Comparison of ENCODE assay signal across 18 cellular contexts in the genomic region with DNA sequence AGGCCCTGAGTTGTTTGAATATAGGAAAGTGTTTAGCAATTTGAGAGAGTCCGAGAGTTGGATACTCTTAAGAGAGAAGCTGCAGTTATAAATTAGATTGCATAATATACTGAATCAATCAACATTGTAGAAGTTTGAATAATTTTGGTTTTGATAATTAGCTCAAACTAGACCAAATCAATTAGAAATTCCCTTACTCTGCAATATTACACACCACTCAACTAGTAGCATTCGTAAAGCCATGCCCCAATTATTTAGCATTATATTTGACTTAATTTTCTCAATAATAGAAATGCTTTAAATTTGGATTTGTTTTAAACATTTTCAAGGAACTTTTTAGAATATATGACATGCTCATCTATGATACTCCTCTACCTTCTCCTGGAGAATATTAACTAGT. TPM values are rescaled to one million over a fixed set of nuclear protein-coding genes. Genes with fewer than 3 reads are reported as not detected.
DNase-seq lines count a peak whose midpoint lies in the region; ATAC-seq, FAIRE-seq and TF ChIP-seq lines count a peak whose summit lies in the region.
"Had no signal": no experiment of that assay in that cellular context is flagged by ENCODE, and none has a peak within 500 bp of the region (broad histone marks: within the 10 kb centered on the region; RNA-seq: fewer than 3 reads in every experiment).

No MANE protein-coding gene starts in this region.

- no peak overlapping the region for H3K18ac ChIP-seq in H1 (ENCODE audit: extremely low read depth, low read length)

- no peak for TF ChIP-seq POLR2A in HepG2 (IDR thresholded peaks at IDR 0.05; ENCODE audit: insufficient read depth in 1 of 2, low read depth in 2 of 2, low read length in 2 of 2)
- TF ChIP-seq POLR2A in right lobe of liver (IDR thresholded peaks at IDR 0.05) = no peak
- no peak for TF ChIP-seq POLR2A in H1 (IDR thresholded peaks at IDR 0.05; ENCODE audit: control extremely low read depth in 1 of 2, low read depth in 2 of 2, low read length in 2 of 2)

- no peaks in the 10 kb centered on the region; the same call in 1 of the 2 replicates for H3K79me1 ChIP-seq in H1 (ENCODE audit: low read depth, low read length)

- no peak for TF ChIP-seq EP300 in HepG2 (IDR thresholded peaks at IDR 0.05; ENCODE audit: low read depth in 2 of 2, low read length in 2 of 2)
- TF ChIP-seq EP300 in HepG2 (CRISPR knock-in tag; IDR thresholded peaks at IDR 0.05; ENCODE audit: borderline replicate concordance) = no peak
- no peak for TF ChIP-seq EP300 in H1 (IDR thresholded peaks at IDR 0.05; ENCODE audit: borderline replicate concordance in 1 of 2, low read depth in 2 of 2, low read length in 2 of 2)

- no peak overlapping the region for H2BK5ac ChIP-seq in H1 (ENCODE audit: low read depth, low read length)

- H3K27me3 ChIP-seq in HepG2 (ENCODE audit: control insufficient read depth in 1 of 2, insufficient read depth in 2 of 2, low read length in 2 of 2) (no peaks in the 10 kb centered on the region), right lobe of liver (no peaks in the 10 kb centered on the region), H1 (replicated peaks in 1 of 4; ENCODE audit: control insufficient read depth in 3 of 4, extremely low read depth in 1 of 4, insufficient read depth in 3 of 4, low read length in 3 of 4) (no peaks in the 10 kb centered on the region), tibial artery (no peaks in the 10 kb centered on the region)

- H4K5ac ChIP-seq in H1 (ENCODE audit: insufficient read length, low read depth, low read length) = no peak overlapping the region

- POLR2A ChIA-PET in HepG2 (lab: Yijun Ruan, JAX) = no interaction called here
- POLR2A ChIA-PET in H1 (lab: Charles Lee; ENCODE audit: partially characterized antibody) = no interaction called here

- H3K23ac ChIP-seq in H1 (ENCODE audit: insufficient read length) = no peak overlapping the region

- H3K4ac ChIP-seq in H1 (replicated peaks; ENCODE audit: insufficient read length, low read depth, low read length) = no peak overlapping the region

- H3K36me3 ChIP-seq in HepG2 (replicated peaks in 1 of 2; ENCODE audit: control insufficient read depth in 1 of 2, insufficient read depth in 2 of 2, low read length in 2 of 2) (peaks cover 0 to 28% of the 10 kb centered on the region in 2 experiments; a peak in 4 of 5 replicates), right lobe of liver (peaks cover 0 to 5% (median 2%) of the 10 kb centered on the region in 4 donors), H1 (ENCODE audit: control insufficient read depth in 2 of 4, insufficient read depth in 4 of 4, low read length in 3 of 4) (peaks cover 0 to 12% (median 0%) of the 10 kb centered on the region in 4 experiments; a peak in 2 of 8 replicates), tibial artery (peaks cover 9 to 33% (median 10%) of the 10 kb centered on the region in 3 donors)

- DNase-seq in HepG2 (ENCODE audit: low spot score) (no peak), right lobe of liver (no peak), H1 (ENCODE audit: low read depth in 1 of 2, low spot score in 2 of 2) (no peak), GM03348 (ENCODE audit: low spot score) (no peak), tibial artery (no peak)
- DNase-seq: 8988T; C1 segment of cervical spinal cord; CD8-positive, alpha-beta memory T cell; DMS153; DND-41; GDM1; GM23248; H9 had no signal

- no peak overlapping the region for H3K9ac ChIP-seq in HepG2 (ENCODE audit: insufficient read depth, low read depth, low read length)
- H3K9ac ChIP-seq in H1 (replicated peaks in 1 of 4; ENCODE audit: extremely low read depth in 1 of 4, low read depth in 3 of 4, low read length in 3 of 4) = no peak overlapping the region
- H3K9ac ChIP-seq: GM23248 had no signal

- H3K14ac ChIP-seq in H1 (ENCODE audit: insufficient read length) = no peak overlapping the region

- H3K79me2 ChIP-seq in HepG2 (ENCODE audit: insufficient read depth, low read length) (no peaks in the 10 kb centered on the region), H1 (ENCODE audit: control insufficient read depth in 1 of 2, insufficient read depth in 2 of 2, low read length in 2 of 2) (0 out of 4 replicates have a peak, but pooled peaks cover 0 to 7% of the 10 kb centered on the region in 2 experiments)

- H3K4me2 ChIP-seq in HepG2 (ENCODE audit: low read depth, low read length) = no peak overlapping the region
- no peak overlapping the region for H3K4me2 ChIP-seq in H1 (ENCODE audit: insufficient read depth in 1 of 2, low read depth in 2 of 2, low read length in 2 of 2)

- no peaks in the 10 kb centered on the region for H3K23me2 ChIP-seq in H1 (ENCODE audit: low read depth, low read length)

- H4K8ac ChIP-seq in H1 (ENCODE audit: extremely low read depth, insufficient read depth, low read length) = no peak overlapping the region

- TF ChIP-seq CTCF in HepG2 (CRISPR knock-in tag; IDR thresholded peaks at IDR 0.05) (no peak), right lobe of liver (IDR thresholded peaks at IDR 0.05) (no peak), H1 (IDR thresholded peaks at IDR 0.05; ENCODE audit: control extremely low read depth in 1 of 3, insufficient read depth in 1 of 3, low read depth in 1 of 3, low read length in 3 of 3) (no peak), tibial artery (IDR thresholded peaks at IDR 0.05) (no peak)

- H2AK5ac ChIP-seq in H1 (ENCODE audit: low read depth, low read length) = no peak overlapping the region

- no peaks in the 10 kb centered on the region for H3K9me3 ChIP-seq in HepG2 (ENCODE audit: low read length)
- H3K9me3 ChIP-seq in right lobe of liver = no peaks in the 10 kb centered on the region
- no peaks in the 10 kb centered on the region for H3K9me3 ChIP-seq in H1 (ENCODE audit: insufficient read depth in 2 of 2, low read depth in 1 of 2, low read length in 1 of 2)
- H3K9me3 ChIP-seq in tibial artery = no peaks in the 10 kb centered on the region

- in situ Hi-C loops in HepG2 (cut with HindIII; ENCODE audit: extremely low pct_ligation_motif_present, low pct_unique_long_range_greater_than_20kb) = no loop called here

- WGBS in HepG2 (ENCODE audit: low lambda C conversion rate) = 97% methylated on average over 2 of the region's 2 CpGs
- WGBS in right lobe of liver (ENCODE audit: insufficient coverage, low coverage, low lambda C conversion rate, missing lambda C conversion rate) = 89% methylated on average over 2 of the region's 2 CpGs
- WGBS in H1 (ENCODE audit: extremely low coverage in 1 of 2, insufficient coverage in 1 of 2, insufficient read length in 1 of 2, insufficient replicate concordance in 2 of 2, low coverage in 1 of 2, low lambda C conversion rate in 2 of 2, missing lambda C conversion rate in 1 of 2), 2 experiments = 94% methylated on average over 2 of the region's 2 CpGs; no CpG with 5 or more reads in 1 of the 2 experiments

- H4K91ac ChIP-seq in H1 (replicated peaks; ENCODE audit: insufficient read length, low read length) = no peak overlapping the region

- FAIRE-seq in HepG2 (lab: Jason Lieb, UNC) = no peak
- FAIRE-seq in G401.6 (lab: Jason Lieb, UNC) = peak; percentile 31
- FAIRE-seq in H1 (lab: Jason Lieb, UNC) = no peak
- FAIRE-seq: GM12891, GM19239 had no signal

- no peak for TF ChIP-seq RAD21 in HepG2 (CRISPR knock-in tag; IDR thresholded peaks at IDR 0.05)
- no peak for TF ChIP-seq RAD21 in H1 (IDR thresholded peaks at IDR 0.05 in 1 of 2, conservative IDR thresholded peaks at IDR 0.05 in 1 of 2; ENCODE audit: low read depth in 2 of 2, low read length in 2 of 2)

- H2BK12ac ChIP-seq in H1 (ENCODE audit: low read depth, low read length) = no peak overlapping the region

- no peak overlapping the region for H2BK15ac ChIP-seq in H1 (ENCODE audit: low read length)

- BruUV-seq in HepG2 (replicated peaks; lab: Mats Ljungman, UMichigan) = no TSS peak

- CTCF ChIA-PET in HepG2 (lab: Yijun Ruan, JAX; ENCODE audit: low intra/inter-chr PET ratio, low total read pairs) = no interaction called here
- CTCF ChIA-PET in H1 (lab: Charles Lee; ENCODE audit: partially characterized antibody) = interaction anchor here (0.7 to 1.0 kb wide), 5 partner anchors 10 to 324 kb away, joined by 3 read pairs; no protein-coding TSS in a partner anchor

- H2AFZ ChIP-seq in HepG2 (ENCODE audit: low read length) (no peak overlapping the region), H1 (ENCODE audit: low read length) (no peak overlapping the region)
- H2AFZ ChIP-seq: GM23248 had no signal

- H2BK20ac ChIP-seq in H1 (ENCODE audit: low read length) = no peak overlapping the region

- no peaks in the 10 kb centered on the region for H3K4me1 ChIP-seq in HepG2 (ENCODE audit: insufficient read depth, low read length)
- H3K4me1 ChIP-seq in right lobe of liver = no peaks in the 10 kb centered on the region
- peaks cover 0 to 11% (median 3%) of the 10 kb centered on the region in 4 experiments; a peak in 3 of 7 replicates for H3K4me1 ChIP-seq in H1 (replicated peaks in 1 of 4; ENCODE audit: control insufficient read depth in 3 of 4, insufficient read depth in 4 of 4, low read length in 3 of 4)
- H3K4me1 ChIP-seq in tibial artery = no peaks in the 10 kb centered on the region

- intact Hi-C loops in HepG2 (cut with micrococcal nuclease; ENCODE audit: unreplicated experiment) = loop anchor here (10.0 kb wide), 1 partner anchor 233 kb away; no protein-coding TSS in a partner anchor
- intact Hi-C loops in right lobe of liver (cut with DNase I) = no loop called here
- intact Hi-C loops in tibial artery (cut with DNase I; ENCODE audit: low total_unique reads) = no loop called here

- H3K56ac ChIP-seq in H1 (replicated peaks; ENCODE audit: insufficient read length, low read depth, low read length) = no peak overlapping the region

- ATAC-seq in HepG2 (no peak), right lobe of liver (no peak), GM18502 (IDR thresholded peaks at IDR 0.05; ENCODE audit: poor library complexity, unreplicated experiment) (no peak)
- ATAC-seq: HCT116 had no signal

- no peak overlapping the region for H2BK120ac ChIP-seq in H1 (replicated peaks; ENCODE audit: low read depth, low read length)

- no peaks in the 10 kb centered on the region for H4K20me1 ChIP-seq in HepG2 (ENCODE audit: insufficient read depth, low read length)
- no peaks in the 10 kb centered on the region for H4K20me1 ChIP-seq in H1 (replicated peaks in 1 of 2; ENCODE audit: control insufficient read depth in 1 of 2, insufficient read depth in 2 of 2, low read length in 2 of 2)

- H3K4me3 ChIP-seq in HepG2 (replicated peaks in 1 of 3; ENCODE audit: insufficient read depth in 1 of 3, low read depth in 2 of 3, low read length in 3 of 3) (no peak overlapping the region), right lobe of liver (no peak overlapping the region), H1 (ENCODE audit: extremely low read depth in 1 of 4, insufficient read depth in 2 of 4, low read depth in 3 of 4, low read length in 4 of 4) (no peak overlapping the region), tibial artery (no peak overlapping the region)
- H3K4me3 ChIP-seq: GM23248 had no signal

- H3K27ac ChIP-seq in HepG2 (ENCODE audit: extremely low read length, insufficient read depth, low read length) (no peak overlapping the region), right lobe of liver (no peak overlapping the region), H1 (ENCODE audit: low read depth, low read length) (no peak overlapping the region), tibial artery (no peak overlapping the region)
- H3K27ac ChIP-seq: GM23248 had no signal

RNA-seq across cellular contexts. Expression of gene TNRC6C, which starts 49.2 kb away (rescaled TPM):
- total RNA-seq in HepG2 (2016; rRNA removed; fragmentation: Illumina TruSeq; extraction: Trizol) (4.7 and 4.9 TPM in 2 replicates), right lobe of liver (10 to 100 TPM in 1 of 6 experiments, 1 to 10 TPM in 5; 1.9 to 10.6 (median 7.7) TPM)
- 11.1 and 13.2 TPM in 2 replicates for total RNA-seq in HepG2 (2016; cell fraction: cytosol; rRNA removed; fragmentation: Illumina TruSeq; extraction: Trizol; ENCODE audit: low read depth)
- total RNA-seq in HepG2 (2016; cell fraction: insoluble cytoplasmic fraction; rRNA removed; fragmentation: Illumina TruSeq; extraction: Trizol) = 3.2 TPM in 2 replicates
- total RNA-seq in HepG2 (2016; cell fraction: membrane; rRNA removed; fragmentation: Illumina TruSeq; extraction: Trizol) = 2.2 and 2.9 TPM in 2 replicates
- 7.0 and 9.7 TPM in 2 replicates for total RNA-seq in HepG2 (2016; cell fraction: nucleus; rRNA removed; fragmentation: Illumina TruSeq; extraction: Trizol)
- polyA plus RNA-seq in HepG2 (2011; rRNA removed) (0.61 and 0.66 TPM in 2 replicates), H1 (2011; rRNA removed) (2.8 and 3.9 TPM in 2 replicates)
- 0.35 and 0.46 TPM in 2 replicates for polyA plus RNA-seq in HepG2 (2011; cell fraction: cytosol; rRNA removed)
- 3.4 and 4.2 TPM in 2 replicates for polyA plus RNA-seq in HepG2 (2011; cell fraction: nucleus; rRNA removed)
- 3.6 and 4.0 TPM in 2 replicates for polyA plus RNA-seq in HepG2 (2012)
- 0.14 and 0.17 TPM in 2 replicates for polyA plus RNA-seq in HepG2 (2016; cell fraction: cytosol; fragmentation: Illumina TruSeq; extraction: Trizol; ENCODE audit: low read depth)
- polyA plus RNA-seq in HepG2 (2016; cell fraction: insoluble cytoplasmic fraction; fragmentation: Illumina TruSeq; extraction: Trizol; ENCODE audit: low read depth) = 2.5 and 3.2 TPM in 2 replicates
- polyA plus RNA-seq in HepG2 (2016; cell fraction: membrane; fragmentation: Illumina TruSeq; extraction: Trizol; ENCODE audit: low read depth) = 0.18 and 0.30 TPM in 2 replicates
- polyA plus RNA-seq in HepG2 (2016; cell fraction: nucleus; fragmentation: Illumina TruSeq; extraction: Trizol; ENCODE audit: insufficient read depth, low read depth) = 10.3 and 10.4 TPM in 2 replicates
- polyA minus RNA-seq in HepG2 (2011; rRNA and poly(A)+ RNA removed; ENCODE audit: low replicate concordance) = 4.5 and 10.3 TPM in 2 replicates
- 2.3 and 2.8 TPM in 2 replicates for polyA minus RNA-seq in HepG2 (2011; cell fraction: cytosol; rRNA and poly(A)+ RNA removed)
- polyA minus RNA-seq in HepG2 (2011; cell fraction: nucleus; rRNA and poly(A)+ RNA removed) = 6.7 and 7.3 TPM in 2 replicates
- 28.9 and 30.5 TPM in 2 replicates for total RNA-seq in H1 (2021; fragmentation: NEBNext Ultra II Directional; extraction: Animal tissue kit (Norgen Biotek cat#: 25700))
- polyA plus RNA-seq in H1 (2011; cell fraction: cytosol; rRNA removed) = 3.3 TPM
- 14.5 TPM for polyA plus RNA-seq in H1 (2011; cell fraction: nucleus; rRNA removed)
- polyA plus RNA-seq in H1 (2012, experiment 1 of 2) = 10.1 to 14.3 TPM (median 11.3 TPM) in 4 replicates
- 2.1 TPM for polyA plus RNA-seq in H1 (2012, experiment 2 of 2)
- 10.5 TPM for polyA plus RNA-seq in H1 (2013, experiment 1 of 2)
- polyA plus RNA-seq in H1 (2013, experiment 2 of 2) = 8.7 TPM
- 16.1 and 18.7 TPM in 2 replicates for polyA minus RNA-seq in H1 (2011; rRNA and poly(A)+ RNA removed)
- 11.5 TPM for polyA minus RNA-seq in H1 (2011; cell fraction: cytosol; rRNA and poly(A)+ RNA removed)
- polyA minus RNA-seq in H1 (2011; cell fraction: nucleus; rRNA and poly(A)+ RNA removed) = 19.7 TPM

Comparison
In these comparisons a context has a peak if more than half of its experiments do, and no peak if none do; other contexts are left out.
1. Of the 41 proteins assayed by ChIP-seq in both HepG2 and H1: peak only in HepG2: none; only in H1: none; in both: MAFK; in neither: 40.